13 cellular contexts compared by ENCODE assay signal in genomic region chr1:116545359-116545705, GRCh38.
A peak's percentile ranks its signal among the peaks of the same experiment; 100 is the strongest.
DNase-seq lines count a peak whose midpoint lies in the region; ATAC-seq lines count a peak whose summit lies in the region.
"Had no signal": no experiment of that assay in that cellular context is flagged by ENCODE, and none has a peak within 500 bp of the region (broad histone marks: within the 10 kb centered on the region; RNA-seq: fewer than 3 reads in every experiment).

No MANE protein-coding gene starts in this region.

- H3K4me3 ChIP-seq in GM08714 (ENCODE audit: low read length) = peak overlapping the region; percentile 7; the same call in 1 of the 2 replicates
- H3K4me3 ChIP-seq: left lung had no signal

- peaks cover 61% of the 10 kb centered on the region for H3K4me1 Mint-ChIP-seq in dendritic cell treated with granulocyte-macrophage colony-stimulating factor and Interleukin-4, amounts not matched to agents 40 ng/mL and 50 ng/mL, for 4 days (ENCODE audit: low read depth)

- H3K9me3 Mint-ChIP-seq in dendritic cell treated with granulocyte-macrophage colony-stimulating factor and Interleukin-4, amounts not matched to agents 40 ng/mL and 50 ng/mL, for 4 days = no peaks in the 10 kb centered on the region

- no peaks in the 10 kb centered on the region for H3K27me3 Mint-ChIP-seq in dendritic cell treated with granulocyte-macrophage colony-stimulating factor and Interleukin-4, amounts not matched to agents 40 ng/mL and 50 ng/mL, for 4 days

- intact Hi-C loops in dendritic cell treated with granulocyte-macrophage colony-stimulating factor and Interleukin-4, amounts not matched to agents 40 ng/mL and 50 ng/mL, for 4 days (cut with micrococcal nuclease) = no loop called here

- DNase-seq in DMS79 treated with DMSO at 0.1 percent for 48 hours (lab: John Stamatoyannopoulos, UW) (no peak), NCI-H1092 treated with DMSO at 0.1 percent for 48 hours (lab: John Stamatoyannopoulos, UW) (no peak), NCI-H1694 treated with DMSO at 0.1 percent for 48 hours (lab: John Stamatoyannopoulos, UW) (no peak), NCI-H2029 treated with DMSO at 0.1 percent for 48 hours (lab: John Stamatoyannopoulos, UW) (no peak)
- DNase-seq: GOT3; left lung; NCI-H446; stimulated activated CD4-positive, alpha-beta T cell treated with anti-CD3 and anti-CD28 coated beads, Interleukin-12 subunit alpha, Interleukin-12 subunit beta, amount 100 ng/mL, for 4 hours; WERI-Rb-1 had no signal

- peak overlapping the region; percentile 84 for H3K27ac Mint-ChIP-seq in dendritic cell treated with granulocyte-macrophage colony-stimulating factor and Interleukin-4, amounts not matched to agents 40 ng/mL and 50 ng/mL, for 4 days

- H3K36me3 Mint-ChIP-seq in dendritic cell treated with granulocyte-macrophage colony-stimulating factor and Interleukin-4, amounts not matched to agents 40 ng/mL and 50 ng/mL, for 4 days (ENCODE audit: low read depth) = peaks cover 67% of the 10 kb centered on the region

- ATAC-seq in GM19372 (IDR thresholded peaks at IDR 0.05; ENCODE audit: low read depth, unreplicated experiment) (peak; percentile 5), HG03342 (IDR thresholded peaks at IDR 0.05; ENCODE audit: unreplicated experiment) (peak; percentile 13)
- ATAC-seq: left lung had no signal

- H3K4me3 Mint-ChIP-seq in dendritic cell treated with granulocyte-macrophage colony-stimulating factor and Interleukin-4, amounts not matched to agents 40 ng/mL and 50 ng/mL, for 4 days = no peak overlapping the region
